Comparison of ENCODE assay signal across 9 cellular contexts in the genomic region with DNA sequence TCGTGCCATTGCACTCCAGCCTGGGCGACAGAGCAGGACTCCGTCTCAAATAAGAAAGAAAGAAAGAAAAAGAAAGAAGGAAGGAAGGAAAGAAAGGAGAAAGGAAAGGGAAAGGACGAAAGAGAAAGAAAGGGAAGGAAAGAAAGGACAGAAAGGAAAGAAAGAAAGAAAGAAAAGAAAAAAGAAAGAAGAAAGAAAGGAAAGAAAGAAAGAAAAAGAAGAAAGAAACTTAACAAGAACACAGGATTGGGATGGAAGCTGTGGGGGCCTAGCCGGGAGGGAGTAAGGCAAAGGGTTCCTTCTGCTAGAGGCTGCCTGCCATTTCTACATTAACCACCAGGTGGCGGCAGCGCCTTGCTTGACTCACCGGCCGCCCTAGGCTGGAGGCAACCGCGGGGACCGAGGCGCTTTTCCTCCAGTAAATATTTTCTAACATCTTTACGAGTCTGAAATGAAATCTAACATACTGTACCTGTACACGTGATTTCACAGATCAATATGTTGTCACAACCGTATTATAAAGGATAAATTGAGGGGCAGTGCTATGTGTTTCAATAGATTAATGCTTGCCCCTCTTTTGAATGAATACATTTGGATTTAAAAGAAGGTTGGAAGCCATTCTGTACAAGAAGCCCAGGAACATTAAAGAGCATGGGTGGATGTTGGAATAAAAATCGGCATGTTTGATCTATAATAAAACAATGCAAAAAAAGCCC. TPM values are rescaled to one million over a fixed set of nuclear protein-coding genes. Genes with fewer than 3 reads are reported as not detected.
DNase-seq lines count a peak whose midpoint lies in the region; ATAC-seq and TF ChIP-seq lines count a peak whose summit lies in the region.
"Had no signal": no experiment of that assay in that cellular context is flagged by ENCODE, and none has a peak within 500 bp of the region (broad histone marks: within the 10 kb centered on the region; RNA-seq: fewer than 3 reads in every experiment).

No MANE protein-coding gene starts in this region.

- DNase-seq in NCI-H1105 treated with DMSO at 0.1 percent for 48 hours (lab: John Stamatoyannopoulos, UW): peak; percentile 57
- peak; percentile 85 for DNase-seq in T follicular helper cell (ENCODE audit: low read depth)
- peak; percentile 56 for DNase-seq in glomerular endothelial cell (ENCODE audit: extremely low read depth, low read depth, low spot score)
- peak; percentile 90 to 96 for DNase-seq in trophoblast cell
- peak; percentile 93 for DNase-seq in upper lobe of right lung

- H3K4ac ChIP-seq in trophoblast cell (ENCODE audit: low read depth, low read length): no peak overlapping the region

- H3K4me3 ChIP-seq in trophoblast cell (ENCODE audit: low read depth, low read length) (no peak overlapping the region), upper lobe of right lung (peak overlapping the region; percentile 11)

- peak overlapping the region; percentile 22 for H3K27ac Mint-ChIP-seq in activated naive CD8-positive, alpha-beta T cell

- H3K23ac ChIP-seq in trophoblast cell (ENCODE audit: low read length): no peak overlapping the region

- H3K36me3 Mint-ChIP-seq in activated naive CD8-positive, alpha-beta T cell: no peaks in the 10 kb centered on the region

- no peak overlapping the region for H4K8ac ChIP-seq in trophoblast cell (ENCODE audit: low read depth, low read length)

- no peak overlapping the region for H2AK5ac ChIP-seq in trophoblast cell (ENCODE audit: low read length)

- no peak overlapping the region for H2BK12ac ChIP-seq in trophoblast cell (ENCODE audit: low read length)

- peaks cover 5% of the 10 kb centered on the region for H3K79me1 ChIP-seq in trophoblast cell (ENCODE audit: low read length)

- H3K9me3 Mint-ChIP-seq in activated naive CD8-positive, alpha-beta T cell (ENCODE audit: low read depth): no peaks in the 10 kb centered on the region

- H2BK120ac ChIP-seq in trophoblast cell (ENCODE audit: insufficient read depth, low read length, poor library complexity): no peak overlapping the region

- WGBS in trophoblast cell (ENCODE audit: extremely low coverage, insufficient coverage, insufficient read length): no CpG with 5 or more reads among the region's 17 CpGs

- no peak overlapping the region for H3K18ac ChIP-seq in trophoblast cell (ENCODE audit: low read length)

- intact Hi-C loops in upper lobe of right lung (cut with DNase I): no loop called here

- H3K36me3 ChIP-seq in trophoblast cell (ENCODE audit: control insufficient read depth in 1 of 2, insufficient read depth in 2 of 2, low read length in 2 of 2): peaks cover 16 to 22% of the 10 kb centered on the region in 2 experiments
- peaks cover 35% of the 10 kb centered on the region for H3K36me3 ChIP-seq in upper lobe of right lung

- peaks cover 11% of the 10 kb centered on the region for H3K4me1 Mint-ChIP-seq in activated naive CD8-positive, alpha-beta T cell (ENCODE audit: low read depth)

- H3K9ac ChIP-seq in trophoblast cell (ENCODE audit: low read length): no peak overlapping the region

- H3K4me1 ChIP-seq in trophoblast cell (ENCODE audit: control insufficient read depth in 1 of 2, insufficient read depth in 2 of 2, low read length in 2 of 2) (peaks cover 0 to 1% of the 10 kb centered on the region in 2 experiments), upper lobe of right lung (peaks cover 23% of the 10 kb centered on the region)

- H4K91ac ChIP-seq in trophoblast cell (ENCODE audit: low read depth, low read length): no peak overlapping the region

- peak overlapping the region; percentile 38 for H3K4me3 Mint-ChIP-seq in activated naive CD8-positive, alpha-beta T cell

- H2BK5ac ChIP-seq in trophoblast cell (ENCODE audit: low read depth, low read length, poor library complexity): no peak overlapping the region

- H3K27me3 ChIP-seq in trophoblast cell (ENCODE audit: insufficient read depth, low read length) (peaks cover under 1% of the 10 kb centered on the region), upper lobe of right lung (no peaks in the 10 kb centered on the region)

- no peak overlapping the region for H3K27ac ChIP-seq in trophoblast cell (ENCODE audit: low read depth, low read length)
- H3K27ac ChIP-seq in upper lobe of right lung: no peak overlapping the region

- H3K14ac ChIP-seq in trophoblast cell (ENCODE audit: low read length): no peak overlapping the region

- ATAC-seq in upper lobe of right lung (peak; percentile 77), HG02840 (IDR thresholded peaks at IDR 0.05; ENCODE audit: low FRiP score, unreplicated experiment) (no peak)

- H2AFZ ChIP-seq in trophoblast cell (ENCODE audit: insufficient read depth, low read length, poor library complexity): no peak overlapping the region

- H3K79me2 ChIP-seq in trophoblast cell (ENCODE audit: control insufficient read depth, insufficient read depth, low read length, poor library complexity): peaks cover 4% of the 10 kb centered on the region

- peak; percentile 97 for TF ChIP-seq CTCF in GM12873 (IDR thresholded peaks at IDR 0.05; ENCODE audit: insufficient read depth, low read depth, low read length, missing control alignments)
- peak; percentile 100 for TF ChIP-seq CTCF in upper lobe of right lung (IDR thresholded peaks at IDR 0.05)

- H4K12ac ChIP-seq in trophoblast cell (ENCODE audit: low read depth, low read length): no peak overlapping the region

- H3K4me2 ChIP-seq in trophoblast cell (ENCODE audit: low read length): no peak overlapping the region

- peaks cover 1% of the 10 kb centered on the region for H3K27me3 Mint-ChIP-seq in activated naive CD8-positive, alpha-beta T cell

- peaks cover 2% of the 10 kb centered on the region for H3K9me3 ChIP-seq in trophoblast cell (ENCODE audit: insufficient read depth, low read depth, low read length)
- no peaks in the 10 kb centered on the region for H3K9me3 ChIP-seq in upper lobe of right lung

RNA-seq across cellular contexts. Expression of a gene that starts 6.1 kb away (rescaled TPM):
- 1.1 and 3.6 TPM in 2 replicates for total RNA-seq in glomerular endothelial cell
- 1.4 and 2.0 TPM in 2 replicates for polyA plus RNA-seq in trophoblast cell (2013)
- total RNA-seq in upper lobe of right lung: 2.8 TPM
- total RNA-seq: urinary bladder had no signal

RNA-seq across cellular contexts. Expression of a gene that starts 49.5 kb away (rescaled TPM):
- total RNA-seq in glomerular endothelial cell (51.4 and 60.4 TPM in 2 replicates), upper lobe of right lung (69.7 TPM)
- polyA plus RNA-seq in trophoblast cell (2013): 15.0 and 15.5 TPM in 2 replicates

RNA-seq across cellular contexts. Expression of a gene that starts 59.2 kb away (rescaled TPM):
- total RNA-seq in glomerular endothelial cell (23.8 and 26.8 TPM in 2 replicates), upper lobe of right lung (3.3 TPM)
- polyA plus RNA-seq in trophoblast cell (2013): 98.7 and 104 TPM in 2 replicates
